ENCODE assay signal across 10 cellular contexts in the genomic region with DNA sequence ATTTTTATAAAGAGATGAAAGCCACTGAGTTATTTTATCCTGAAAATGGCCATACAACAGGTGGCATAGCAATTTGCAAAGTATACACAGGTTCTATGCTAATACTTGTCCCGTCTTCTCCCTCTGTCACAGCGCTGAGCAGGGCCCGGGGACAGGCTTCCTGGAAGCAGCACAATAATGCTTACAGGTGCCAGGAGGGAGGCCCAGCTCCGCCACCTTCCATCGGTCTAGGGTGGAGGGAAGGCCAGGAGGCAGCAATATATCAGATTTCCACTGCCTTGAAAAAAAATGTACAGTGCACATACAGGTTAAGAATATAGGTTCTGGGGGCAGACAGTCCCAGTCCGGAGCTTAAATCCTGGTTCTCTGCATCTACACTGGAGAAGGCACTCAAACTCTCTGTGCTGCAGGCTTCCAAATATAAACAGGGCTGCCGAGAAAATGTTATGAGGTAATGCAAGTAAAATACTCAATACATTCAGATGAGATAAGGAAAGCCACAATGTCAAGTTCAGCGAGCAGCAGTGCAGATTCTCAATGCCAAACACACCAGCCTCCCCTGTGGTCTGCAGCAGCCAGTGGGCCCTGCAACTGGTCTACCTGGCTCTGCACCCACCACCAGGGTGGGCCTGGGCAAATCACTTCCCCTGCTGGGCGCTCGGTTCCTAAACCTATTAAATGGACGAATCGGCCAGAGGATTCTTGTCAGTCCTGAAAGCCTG.
A peak's percentile ranks its signal among the peaks of the same experiment; 100 is the strongest.
DNase-seq lines count a peak whose midpoint lies in the region; ATAC-seq and TF ChIP-seq lines count a peak whose summit lies in the region.
"Had no signal": no experiment of that assay in that cellular context is flagged by ENCODE, and none has a peak within 500 bp of the region (broad histone marks: within the 10 kb centered on the region; RNA-seq: fewer than 3 reads in every experiment).

No MANE protein-coding gene starts in this region.

- DNase-seq in NCI-H2081 (lab: John Stamatoyannopoulos, UW) (peak; percentile 42 to 57), NCI-H2081 treated with DMSO at 0.1 percent for 48 hours (lab: John Stamatoyannopoulos, UW) (no peak), SW480 (ENCODE audit: low spot score) (peak; percentile 19), left ventricle myocardium inferior (peak; percentile 13), gastrocnemius medialis (no peak), ecto neural progenitor cell (ENCODE audit: low spot score) (no peak), kidney tubule cell (ENCODE audit: low spot score) (no peak)
- no peak for DNase-seq in activated CD4-positive, alpha-beta T cell treated with anti-CD3 and anti-CD28 coated beads for 48 hours
- DNase-seq: NCI-H748 treated with DMSO at 0.1 percent for 48 hours had no signal

- TF ChIP-seq CTCF in left ventricle myocardium inferior (IDR thresholded peaks at IDR 0.05; ENCODE audit: borderline replicate concordance): peak; percentile 13
- no peak for TF ChIP-seq CTCF in gastrocnemius medialis (IDR thresholded peaks at IDR 0.05 in 4 of 5, conservative IDR thresholded peaks at IDR 0.05 in 1 of 5)

- intact Hi-C loops in left ventricle myocardium inferior (cut with micrococcal nuclease) (no loop called here), gastrocnemius medialis (cut with DNase I; ENCODE audit: low total_unique reads) (no loop called here)

- peak overlapping the region; percentile 92 for H3K27ac ChIP-seq in left ventricle myocardium inferior (replicated peaks)
- H3K27ac ChIP-seq in gastrocnemius medialis: peak overlapping the region; percentile 8 to 63 (median 28)
- H3K27ac ChIP-seq: SJSA1 had no signal

- peak; percentile 27 to 39 for ATAC-seq in gastrocnemius medialis

- peaks cover 49% of the 10 kb centered on the region for H3K4me1 ChIP-seq in left ventricle myocardium inferior
- peaks cover 26 to 28% of the 10 kb centered on the region in 2 donors for H3K4me1 ChIP-seq in gastrocnemius medialis
- H3K4me1 ChIP-seq: SJSA1 had no signal

- in situ Hi-C loops in gastrocnemius medialis (cut with MboI; ENCODE audit: low sequenced_read_pairs in 4 of 4): no loop called here

- H3K9me3 ChIP-seq in left ventricle myocardium inferior (replicated peaks) (no peaks in the 10 kb centered on the region), gastrocnemius medialis (no peaks in the 10 kb centered on the region)
- H3K9me3 ChIP-seq: SJSA1 had no signal

- H3K36me3 ChIP-seq in left ventricle myocardium inferior (no peaks in the 10 kb centered on the region), gastrocnemius medialis (no peaks in the 10 kb centered on the region)
- H3K36me3 ChIP-seq: SJSA1 had no signal

- H3K4me3 ChIP-seq in left ventricle myocardium inferior (peak overlapping the region; percentile 28), gastrocnemius medialis (peak overlapping the region in 1 of 4 donors; percentile 3)
- H3K4me3 ChIP-seq: SJSA1 had no signal

- TF ChIP-seq POLR2A in gastrocnemius medialis (IDR thresholded peaks at IDR 0.05): no peak

- no peaks in the 10 kb centered on the region for H3K27me3 ChIP-seq in left ventricle myocardium inferior (ENCODE audit: low read depth)
- H3K27me3 ChIP-seq in gastrocnemius medialis: no peaks in the 10 kb centered on the region
- H3K27me3 ChIP-seq: SJSA1 had no signal

Comparison
In these comparisons a context has a peak if more than half of its experiments do, and no peak if none do; other contexts are left out.
1. DNase-seq: peak in NCI-H2081 (2 of 2), SW480 (single experiment) and left ventricle myocardium inferior (single experiment); none in NCI-H2081 treated with DMSO at 0.1 percent for 48 hours (single experiment), gastrocnemius medialis (0 of 2), ecto neural progenitor cell (single experiment), kidney tubule cell (single experiment) and activated CD4-positive, alpha-beta T cell treated with anti-CD3 and anti-CD28 coated beads for 48 hours (single experiment).